Comparison of ENCODE assay signal across 8 cellular contexts in the genomic region with DNA sequence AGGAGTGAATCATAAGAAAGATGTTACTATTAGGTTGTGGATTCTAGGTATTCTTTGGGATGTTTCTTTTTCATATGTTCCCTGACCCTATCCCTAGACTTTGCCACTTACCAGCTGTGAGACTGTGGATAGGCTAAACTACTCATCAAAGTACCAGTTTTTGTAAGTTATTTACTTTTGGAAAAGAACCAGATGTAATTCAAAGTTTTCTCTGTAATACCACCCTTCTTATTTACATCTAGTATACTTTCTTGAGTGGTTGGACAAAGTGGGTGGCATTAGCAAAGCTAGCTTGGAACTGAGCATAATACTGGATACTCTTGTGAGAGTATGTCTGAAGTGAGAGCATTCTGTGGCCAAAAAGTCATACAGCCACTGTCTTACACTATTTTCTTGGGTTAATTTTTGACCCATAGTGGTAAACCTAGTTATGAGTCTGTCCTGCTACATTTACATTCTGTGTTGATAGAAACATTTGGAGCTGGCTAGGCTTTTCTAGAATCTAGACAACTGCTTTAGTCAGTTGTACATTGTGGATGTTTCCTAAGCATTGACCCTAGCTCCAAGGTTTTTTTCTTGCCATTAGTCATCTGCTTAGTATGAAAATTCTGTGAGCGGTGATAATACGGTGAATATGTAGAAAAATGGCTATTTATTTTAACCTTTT. TPM values are rescaled to one million over a fixed set of nuclear protein-coding genes. Genes with fewer than 3 reads are reported as not detected.
DNase-seq lines count a peak whose midpoint lies in the region; ATAC-seq and TF ChIP-seq lines count a peak whose summit lies in the region.

No MANE protein-coding gene starts in this region.

- DNase-seq in AG08395 (ENCODE audit: low spot score): peak; percentile 47
- DNase-seq in epithelial cell of proximal tubule (ENCODE audit: low read depth): no peak
- DNase-seq in SKM-1 treated with dmso at 0.1 percent for 144 hours (lab: John Stamatoyannopoulos, UW; ENCODE audit: unreplicated experiment): no peak
- no peak for DNase-seq in NOMO-1 (lab: John Stamatoyannopoulos, UW; ENCODE audit: unreplicated experiment in 2 of 2)
- DNase-seq in NCI-H2196 treated with DMSO at 0.1 percent for 48 hours (lab: John Stamatoyannopoulos, UW; ENCODE audit: unreplicated experiment): no peak
- DNase-seq in WERI-Rb-1: no peak

- TF ChIP-seq CTCF in epithelial cell of proximal tubule (conservative IDR thresholded peaks at IDR 0.05; ENCODE audit: low read depth, low read length): no peak
- TF ChIP-seq CTCF in WERI-Rb-1 (IDR thresholded peaks at IDR 0.05; ENCODE audit: low read depth, low read length): no peak

- H3K4me3 ChIP-seq in epithelial cell of proximal tubule (ENCODE audit: low read depth, low read length) (peak overlapping the region; percentile 50), WERI-Rb-1 (ENCODE audit: low read depth, low read length) (no peak overlapping the region)

- no peaks in the 10 kb centered on the region for H3K27me3 ChIP-seq in WERI-Rb-1 (ENCODE audit: insufficient read depth, low read depth, severe bottlenecking)

- H3K9me3 ChIP-seq in WERI-Rb-1 (ENCODE audit: severe bottlenecking): peaks cover 4% of the 10 kb centered on the region

- ATAC-seq in GM19397 (IDR thresholded peaks at IDR 0.05; ENCODE audit: unreplicated experiment) (peak; percentile 90), HG03342 (IDR thresholded peaks at IDR 0.05; ENCODE audit: unreplicated experiment) (peak; percentile 87)

- H3K27ac ChIP-seq in WERI-Rb-1: no peak overlapping the region

- peaks cover 5% of the 10 kb centered on the region; the same call in 1 of the 2 replicates for H3K36me3 ChIP-seq in WERI-Rb-1

RNA-seq across cellular contexts. Expression of gene KDM6A, which starts 41.7 kb away (rescaled TPM):
- 8.5 and 17.4 TPM in 2 replicates for total RNA-seq in epithelial cell of proximal tubule
